19 cellular contexts compared by ENCODE assay signal in the genomic region with DNA sequence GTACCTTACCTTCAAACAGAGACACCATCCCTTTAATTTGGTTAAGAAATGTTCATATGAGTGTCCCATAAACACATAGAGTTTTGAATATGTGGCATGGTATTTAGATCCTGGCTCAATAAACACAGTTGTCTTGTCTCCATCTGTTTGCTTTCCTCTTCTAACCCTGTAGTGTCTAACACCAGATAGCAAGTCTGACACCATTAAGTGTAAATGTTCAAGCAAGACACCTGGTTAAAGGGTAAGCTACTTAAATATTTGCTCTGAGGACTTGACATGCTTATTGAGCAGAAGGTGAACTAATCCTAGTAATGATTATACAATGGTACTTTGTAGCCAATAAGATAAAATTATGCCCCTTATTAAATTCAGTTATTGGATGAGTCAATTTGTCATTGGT. TPM values are rescaled to one million over a fixed set of nuclear protein-coding genes. Genes with fewer than 3 reads are reported as not detected.
DNase-seq lines count a peak whose midpoint lies in the region; ATAC-seq, FAIRE-seq and TF ChIP-seq lines count a peak whose summit lies in the region.
"Had no signal": no experiment of that assay in that cellular context is flagged by ENCODE, and none has a peak within 500 bp of the region (broad histone marks: within the 10 kb centered on the region; RNA-seq: fewer than 3 reads in every experiment).

No MANE protein-coding gene starts in this region.

- CTCF ChIA-PET in HepG2 (lab: Yijun Ruan, JAX; ENCODE audit: low intra/inter-chr PET ratio, low total read pairs) = no interaction called here

- no peaks in the 10 kb centered on the region for H3K27me3 ChIP-seq in HepG2 (ENCODE audit: control insufficient read depth in 1 of 2, insufficient read depth in 2 of 2, low read length in 2 of 2)
- H3K27me3 ChIP-seq in body of pancreas = no peaks in the 10 kb centered on the region
- H3K27me3 ChIP-seq in left ventricle myocardium inferior (ENCODE audit: low read depth) = no peaks in the 10 kb centered on the region

- TF ChIP-seq EP300 in HepG2 (IDR thresholded peaks at IDR 0.05; ENCODE audit: low read depth in 2 of 2, low read length in 2 of 2) (no peak), HepG2 (CRISPR knock-in tag; IDR thresholded peaks at IDR 0.05; ENCODE audit: borderline replicate concordance) (no peak)

- H3K36me3 ChIP-seq in HepG2 (replicated peaks in 1 of 2; ENCODE audit: control insufficient read depth in 1 of 2, insufficient read depth in 2 of 2, low read length in 2 of 2) (no peaks in the 10 kb centered on the region), body of pancreas (replicated peaks in 1 of 2; ENCODE audit: insufficient read depth in 1 of 2, low read depth in 2 of 2) (no peaks in the 10 kb centered on the region), left ventricle myocardium inferior (no peaks in the 10 kb centered on the region)

- H3K4me1 ChIP-seq in HepG2 (ENCODE audit: insufficient read depth, low read length) (peaks cover 9% of the 10 kb centered on the region; the same call in 1 of the 2 replicates), body of pancreas (no peaks in the 10 kb centered on the region), left ventricle myocardium inferior (no peaks in the 10 kb centered on the region)

- no peak for TF ChIP-seq POLR2A in HepG2 (IDR thresholded peaks at IDR 0.05; ENCODE audit: insufficient read depth in 1 of 2, low read depth in 2 of 2, low read length in 2 of 2)
- no peak for TF ChIP-seq POLR2A in body of pancreas (IDR thresholded peaks at IDR 0.05)

- no peak for TF ChIP-seq RAD21 in HepG2 (CRISPR knock-in tag; IDR thresholded peaks at IDR 0.05)

- in situ Hi-C loops in HepG2 (cut with HindIII; ENCODE audit: extremely low pct_ligation_motif_present, low pct_unique_long_range_greater_than_20kb) = no loop called here

- H4K20me1 ChIP-seq in HepG2 (ENCODE audit: insufficient read depth, low read length) = no peaks in the 10 kb centered on the region

- no peak for FAIRE-seq in HepG2 (lab: Jason Lieb, UNC)
- FAIRE-seq: A204.1, G401.6, GM12891, H54 had no signal

- H2AFZ ChIP-seq in HepG2 (ENCODE audit: low read length) = no peak overlapping the region
- H2AFZ ChIP-seq: GM23248 had no signal

- no peak overlapping the region for H3K4me3 ChIP-seq in HepG2 (replicated peaks in 1 of 3; ENCODE audit: insufficient read depth in 1 of 3, low read depth in 2 of 3, low read length in 3 of 3)
- no peak overlapping the region for H3K4me3 ChIP-seq in body of pancreas
- no peak overlapping the region for H3K4me3 ChIP-seq in left ventricle myocardium inferior
- H3K4me3 ChIP-seq: GM23248 had no signal

- DNase-seq in DMS53 treated with DMSO at 0.1 percent for 48 hours (lab: John Stamatoyannopoulos, UW; ENCODE audit: unreplicated experiment) (peak; percentile 81), NCI-H524 treated with DMSO at 0.1 percent for 48 hours (lab: John Stamatoyannopoulos, UW) (peak; percentile 67), NCI-H82 treated with DMSO at 0.1 percent for 48 hours (lab: John Stamatoyannopoulos, UW; ENCODE audit: unreplicated experiment) (peak; percentile 24), HepG2 (ENCODE audit: low spot score) (no peak), body of pancreas (no peak), left ventricle myocardium inferior (no peak)
- DNase-seq: C1 segment of cervical spinal cord; CD4-positive, alpha-beta memory T cell; DMS79; EL; GM23248; IMR-90 had no signal

- BruUV-seq in HepG2 (replicated peaks; lab: Mats Ljungman, UMichigan) = no TSS peak

- H3K27ac ChIP-seq in HepG2 (ENCODE audit: extremely low read length, insufficient read depth, low read length) (no peak overlapping the region), body of pancreas (no peak overlapping the region), left ventricle myocardium inferior (replicated peaks) (no peak overlapping the region)
- H3K27ac ChIP-seq: GM23248, HL-60 had no signal

- POLR2A ChIA-PET in HepG2 (lab: Yijun Ruan, JAX) = interaction anchor here (1.3 to 1.7 kb wide), 2 partner anchors 19 to 27 kb away, joined by 4 to 8 read pairs; partner anchors contain the start of gene GOPC

- no peaks in the 10 kb centered on the region for H3K79me2 ChIP-seq in HepG2 (ENCODE audit: insufficient read depth, low read length)

- no peak overlapping the region for H3K4me2 ChIP-seq in HepG2 (ENCODE audit: low read depth, low read length)

- TF ChIP-seq CTCF in HepG2 (CRISPR knock-in tag; IDR thresholded peaks at IDR 0.05) (no peak), body of pancreas (IDR thresholded peaks at IDR 0.05) (no peak), left ventricle myocardium inferior (IDR thresholded peaks at IDR 0.05; ENCODE audit: borderline replicate concordance) (no peak)

- peak; percentile 66 for ATAC-seq in HepG2
- ATAC-seq in HG03442 (IDR thresholded peaks at IDR 0.05; ENCODE audit: unreplicated experiment) = no peak
- no peak for ATAC-seq in body of pancreas
- ATAC-seq: HCT116 had no signal

- no peak overlapping the region for H3K9ac ChIP-seq in HepG2 (ENCODE audit: insufficient read depth, low read depth, low read length)
- H3K9ac ChIP-seq: GM23248 had no signal

- H3K9me3 ChIP-seq in HepG2 (ENCODE audit: low read length) = peaks cover 34% of the 10 kb centered on the region
- H3K9me3 ChIP-seq in body of pancreas = no peaks in the 10 kb centered on the region
- peaks cover 37% of the 10 kb centered on the region for H3K9me3 ChIP-seq in left ventricle myocardium inferior (replicated peaks)

- intact Hi-C loops in HepG2 (cut with micrococcal nuclease; ENCODE audit: unreplicated experiment) = loop anchor here (1.0 kb wide), 1 partner anchor 9 kb away; no protein-coding TSS in a partner anchor
- intact Hi-C loops in body of pancreas (cut with DNase I) = no loop called here
- intact Hi-C loops in left ventricle myocardium inferior (cut with micrococcal nuclease) = no loop called here

TF ChIP-seq in HepG2, 621 proteins besides CTCF, POLR2A, EP300 and RAD21 (continues in another document):
- TF ChIP-seq SATB2 (CRISPR knock-in tag; IDR thresholded peaks at IDR 0.05) (no peak), YEATS4 (CRISPR knock-in tag; IDR thresholded peaks at IDR 0.05; ENCODE audit: borderline replicate concordance) (no peak), YEATS2 (CRISPR knock-in tag; IDR thresholded peaks at IDR 0.05; ENCODE audit: borderline replicate concordance) (no peak), AKAP8 (CRISPR knock-in tag; IDR thresholded peaks at IDR 0.05) (no peak)

RNA-seq across cellular contexts. Expression of gene GOPC, which starts 26.8 kb away (rescaled TPM):
- total RNA-seq in HepG2 (2016; rRNA removed; fragmentation: Illumina TruSeq; extraction: Trizol) = 41.5 and 54.3 TPM in 2 replicates
- total RNA-seq in HepG2 (2016; cell fraction: cytosol; rRNA removed; fragmentation: Illumina TruSeq; extraction: Trizol; ENCODE audit: low read depth) = 2.4 and 2.7 TPM in 2 replicates
- total RNA-seq in HepG2 (2016; cell fraction: insoluble cytoplasmic fraction; rRNA removed; fragmentation: Illumina TruSeq; extraction: Trizol) = 41.6 and 52.1 TPM in 2 replicates
- 9.6 and 12.2 TPM in 2 replicates for total RNA-seq in HepG2 (2016; cell fraction: membrane; rRNA removed; fragmentation: Illumina TruSeq; extraction: Trizol)
- total RNA-seq in HepG2 (2016; cell fraction: nucleus; rRNA removed; fragmentation: Illumina TruSeq; extraction: Trizol) = 48.5 and 49.9 TPM in 2 replicates
- 18.6 and 20.9 TPM in 2 replicates for polyA plus RNA-seq in HepG2 (2011; rRNA removed)
- 7.6 and 12.2 TPM in 2 replicates for polyA plus RNA-seq in HepG2 (2011; cell fraction: cytosol; rRNA removed)
- 14.6 and 21.5 TPM in 2 replicates for polyA plus RNA-seq in HepG2 (2011; cell fraction: nucleus; rRNA removed)
- polyA plus RNA-seq in HepG2 (2012) = 25.9 and 28.3 TPM in 2 replicates
- polyA plus RNA-seq in HepG2 (2016; cell fraction: cytosol; fragmentation: Illumina TruSeq; extraction: Trizol; ENCODE audit: low read depth) = 1.0 and 1.1 TPM in 2 replicates
- polyA plus RNA-seq in HepG2 (2016; cell fraction: insoluble cytoplasmic fraction; fragmentation: Illumina TruSeq; extraction: Trizol; ENCODE audit: low read depth) = 43.9 and 46.4 TPM in 2 replicates
- 4.6 and 5.2 TPM in 2 replicates for polyA plus RNA-seq in HepG2 (2016; cell fraction: membrane; fragmentation: Illumina TruSeq; extraction: Trizol; ENCODE audit: low read depth)
- polyA plus RNA-seq in HepG2 (2016; cell fraction: nucleus; fragmentation: Illumina TruSeq; extraction: Trizol; ENCODE audit: insufficient read depth, low read depth) = 55.3 and 56.6 TPM in 2 replicates
- 6.1 and 9.2 TPM in 2 replicates for polyA minus RNA-seq in HepG2 (2011; rRNA and poly(A)+ RNA removed; ENCODE audit: low replicate concordance)
- polyA minus RNA-seq in HepG2 (2011; cell fraction: cytosol; rRNA and poly(A)+ RNA removed) = 20.1 and 20.2 TPM in 2 replicates
- 48.8 and 51.2 TPM in 2 replicates for polyA minus RNA-seq in HepG2 (2011; cell fraction: nucleus; rRNA and poly(A)+ RNA removed)
- 10 to 100 TPM in 1 of 2 donors, 1 to 10 TPM in 1; 7.9 to 16.6 TPM for total RNA-seq in body of pancreas
- total RNA-seq in left ventricle myocardium inferior = 22.7 TPM

RNA-seq across cellular contexts. Expression of gene NUS1, which starts 46.1 kb away (rescaled TPM):
- total RNA-seq in HepG2 (2016; rRNA removed; fragmentation: Illumina TruSeq; extraction: Trizol) (18.3 and 36.5 TPM in 2 replicates), body of pancreas (10 to 100 TPM; 17.6 to 17.8 TPM), left ventricle myocardium inferior (14.5 TPM)
- total RNA-seq in HepG2 (2016; cell fraction: cytosol; rRNA removed; fragmentation: Illumina TruSeq; extraction: Trizol; ENCODE audit: low read depth) = 8.8 and 10.0 TPM in 2 replicates
- total RNA-seq in HepG2 (2016; cell fraction: insoluble cytoplasmic fraction; rRNA removed; fragmentation: Illumina TruSeq; extraction: Trizol) = 18.8 and 32.1 TPM in 2 replicates
- total RNA-seq in HepG2 (2016; cell fraction: membrane; rRNA removed; fragmentation: Illumina TruSeq; extraction: Trizol) = 46.7 and 53.4 TPM in 2 replicates
- 37.4 and 40.0 TPM in 2 replicates for total RNA-seq in HepG2 (2016; cell fraction: nucleus; rRNA removed; fragmentation: Illumina TruSeq; extraction: Trizol)
- polyA plus RNA-seq in HepG2 (2011; rRNA removed) = 15.9 and 18.6 TPM in 2 replicates
- 8.4 and 14.4 TPM in 2 replicates for polyA plus RNA-seq in HepG2 (2011; cell fraction: cytosol; rRNA removed)
- 7.8 and 9.5 TPM in 2 replicates for polyA plus RNA-seq in HepG2 (2011; cell fraction: nucleus; rRNA removed)
- 47.6 and 54.1 TPM in 2 replicates for polyA plus RNA-seq in HepG2 (2012)
- 28.3 and 29.4 TPM in 2 replicates for polyA plus RNA-seq in HepG2 (2016; cell fraction: cytosol; fragmentation: Illumina TruSeq; extraction: Trizol; ENCODE audit: low read depth)
- 75.5 and 76.3 TPM in 2 replicates for polyA plus RNA-seq in HepG2 (2016; cell fraction: insoluble cytoplasmic fraction; fragmentation: Illumina TruSeq; extraction: Trizol; ENCODE audit: low read depth)
- 80.6 and 86.7 TPM in 2 replicates for polyA plus RNA-seq in HepG2 (2016; cell fraction: membrane; fragmentation: Illumina TruSeq; extraction: Trizol; ENCODE audit: low read depth)
- 69.7 and 74.9 TPM in 2 replicates for polyA plus RNA-seq in HepG2 (2016; cell fraction: nucleus; fragmentation: Illumina TruSeq; extraction: Trizol; ENCODE audit: insufficient read depth, low read depth)
- polyA minus RNA-seq in HepG2 (2011; rRNA and poly(A)+ RNA removed; ENCODE audit: low replicate concordance) = 6.5 and 11.8 TPM in 2 replicates
- 20.8 and 21.8 TPM in 2 replicates for polyA minus RNA-seq in HepG2 (2011; cell fraction: cytosol; rRNA and poly(A)+ RNA removed)
- 31.2 and 37.9 TPM in 2 replicates for polyA minus RNA-seq in HepG2 (2011; cell fraction: nucleus; rRNA and poly(A)+ RNA removed)

Comparison
In these comparisons a context has a peak if more than half of its experiments do, and no peak if none do; other contexts are left out.
1. DNase-seq: peak in DMS53 treated with DMSO at 0.1 percent for 48 hours (single experiment), NCI-H524 treated with DMSO at 0.1 percent for 48 hours (single experiment) and NCI-H82 treated with DMSO at 0.1 percent for 48 hours (single experiment); none in HepG2 (single experiment), body of pancreas (0 of 4) and left ventricle myocardium inferior (single experiment).